In genomic region chr20:63686094-63686491, GRCh38 we compare ENCODE assay signal across 12 cellular contexts. TPM values are rescaled to one million over a fixed set of nuclear protein-coding genes. Genes with fewer than 3 reads are reported as not detected.
A peak's percentile ranks its signal among the peaks of the same experiment; 100 is the strongest.
DNase-seq lines count a peak whose midpoint lies in the region; ATAC-seq and TF ChIP-seq lines count a peak whose summit lies in the region.
"Had no signal": no experiment of that assay in that cellular context is flagged by ENCODE, and none has a peak within 500 bp of the region (broad histone marks: within the 10 kb centered on the region; RNA-seq: fewer than 3 reads in every experiment).

No MANE protein-coding gene starts in this region.

- H3K9me3 Mint-ChIP-seq in activated CD4-positive, alpha-beta memory T cell treated with anti-CD3 and anti-CD28 coated beads for 36 hours = no peaks in the 10 kb centered on the region
- no peaks in the 10 kb centered on the region for H3K9me3 Mint-ChIP-seq in activated CD4-positive, alpha-beta memory T cell treated with anti-CD3 and anti-CD28 coated beads, Interleukin-2, amount 10 ng/mL, durations not matched to agents 7 days and 5 days

- H3K27ac ChIP-seq in coronary artery (peak overlapping the region; percentile 68 to 81), muscle layer of colon (ENCODE audit: low read depth, low read length) (peak overlapping the region; percentile 45), thyroid gland (peak overlapping the region; percentile 59 to 83 (median 78))

- CTCF ChIA-PET in activated CD4-positive, alpha-beta memory T cell treated with anti-CD3 and anti-CD28 coated beads for 36 hours (lab: Charles Lee) = interaction anchor here (0.6 to 1.2 kb wide), 2 partner anchors 22 to 64 kb away, joined by 3 read pairs; partner anchors contain the start of genes ARFRP1 and ZGPAT
- CTCF ChIA-PET in activated CD4-positive, alpha-beta memory T cell treated with anti-CD3 and anti-CD28 coated beads, Interleukin-2, amount 10 ng/mL, durations not matched to agents 7 days and 5 days (lab: Charles Lee) = no interaction called here

- H3K4me1 ChIP-seq in muscle layer of colon (ENCODE audit: insufficient read depth, low read length) (peaks cover 28% of the 10 kb centered on the region), thyroid gland (peaks cover 8 to 56% of the 10 kb centered on the region in 2 donors)

- no peak overlapping the region for H3K9ac ChIP-seq in muscle layer of colon (ENCODE audit: low read length)

- peak overlapping the region; percentile 19 for H3K4me3 ChIP-seq in coronary artery
- no peak overlapping the region for H3K4me3 ChIP-seq in muscle layer of colon (ENCODE audit: low read depth in 1 of 2, low read length in 2 of 2)
- H3K4me3 ChIP-seq in thyroid gland (replicated peaks in 1 of 3) = no peak overlapping the region
- H3K4me3 ChIP-seq: GM12878 had no signal

- H3K36me3 Mint-ChIP-seq in activated CD4-positive, alpha-beta memory T cell treated with anti-CD3 and anti-CD28 coated beads for 36 hours = peaks cover 1% of the 10 kb centered on the region
- H3K36me3 Mint-ChIP-seq in activated CD4-positive, alpha-beta memory T cell treated with anti-CD3 and anti-CD28 coated beads, Interleukin-2, amount 10 ng/mL, durations not matched to agents 7 days and 5 days (ENCODE audit: low read depth) = no peaks in the 10 kb centered on the region

- H3K27me3 ChIP-seq in muscle layer of colon (ENCODE audit: control insufficient read depth in 1 of 2, insufficient read depth in 2 of 2, low read length in 2 of 2) (no peaks in the 10 kb centered on the region), thyroid gland (no peaks in the 10 kb centered on the region)

- no peak for TF ChIP-seq POLR2A in thyroid gland (IDR thresholded peaks at IDR 0.05)

- H3K36me3 ChIP-seq in muscle layer of colon (ENCODE audit: insufficient read depth, low read length) (no peaks in the 10 kb centered on the region), thyroid gland (no peaks in the 10 kb centered on the region)

- H3K9me3 ChIP-seq in muscle layer of colon (ENCODE audit: low read length) (no peaks in the 10 kb centered on the region), thyroid gland (no peaks in the 10 kb centered on the region)

- H3K27me3 Mint-ChIP-seq in activated CD4-positive, alpha-beta memory T cell treated with anti-CD3 and anti-CD28 coated beads for 36 hours = no peaks in the 10 kb centered on the region
- no peaks in the 10 kb centered on the region for H3K27me3 Mint-ChIP-seq in activated CD4-positive, alpha-beta memory T cell treated with anti-CD3 and anti-CD28 coated beads, Interleukin-2, amount 10 ng/mL, durations not matched to agents 7 days and 5 days

- POLR2A ChIA-PET in activated CD4-positive, alpha-beta memory T cell treated with anti-CD3 and anti-CD28 coated beads for 36 hours (lab: Charles Lee) = interaction anchor here (1.9 kb wide), 1 partner anchor 11 kb away, joined by 8 read pairs; the partner anchor contains the start of gene TNFRSF6B
- POLR2A ChIA-PET in activated CD4-positive, alpha-beta memory T cell treated with anti-CD3 and anti-CD28 coated beads, Interleukin-2, amount 10 ng/mL, durations not matched to agents 7 days and 5 days (lab: Charles Lee) = no interaction called here

- WGBS in thyroid gland, 2 donors = 87 to 89% methylated on average over 13 to 24 of the region's 24 CpGs

- no peak for DNase-seq in activated CD4-positive, alpha-beta memory T cell treated with anti-CD3 and anti-CD28 coated beads for 36 hours
- no peak for DNase-seq in activated CD4-positive, alpha-beta memory T cell treated with anti-CD3 and anti-CD28 coated beads, Interleukin-2, amount 10 ng/mL, durations not matched to agents 7 days and 5 days
- DNase-seq in coronary artery (ENCODE audit: low spot score) (no peak), thyroid gland (no peak), DMS79 (lab: John Stamatoyannopoulos, UW) (no peak), NCI-H524 (lab: John Stamatoyannopoulos, UW) (no peak)
- DNase-seq: cerebellar nuclear complex, NCI-H446 treated with DMSO at 0.1 percent for 48 hours, SHP77 treated with DMSO at 0.1 percent for 48 hours had no signal

- intact Hi-C loops in activated CD4-positive, alpha-beta memory T cell treated with anti-CD3 and anti-CD28 coated beads for 36 hours (cut with micrococcal nuclease) = no loop called here
- intact Hi-C loops in thyroid gland (cut with DNase I) = no loop called here

- H3K27ac Mint-ChIP-seq in activated CD4-positive, alpha-beta memory T cell treated with anti-CD3 and anti-CD28 coated beads for 36 hours = peak overlapping the region; percentile 69
- H3K27ac Mint-ChIP-seq in activated CD4-positive, alpha-beta memory T cell treated with anti-CD3 and anti-CD28 coated beads, Interleukin-2, amount 10 ng/mL, durations not matched to agents 7 days and 5 days = no peak overlapping the region

- no peak for TF ChIP-seq CTCF in coronary artery (IDR thresholded peaks at IDR 0.05)
- TF ChIP-seq CTCF in thyroid gland (IDR thresholded peaks at IDR 0.05) = no peak

- peaks cover 15% of the 10 kb centered on the region for H3K4me1 Mint-ChIP-seq in activated CD4-positive, alpha-beta memory T cell treated with anti-CD3 and anti-CD28 coated beads for 36 hours (ENCODE audit: low read depth)
- H3K4me1 Mint-ChIP-seq in activated CD4-positive, alpha-beta memory T cell treated with anti-CD3 and anti-CD28 coated beads, Interleukin-2, amount 10 ng/mL, durations not matched to agents 7 days and 5 days = peaks cover 14% of the 10 kb centered on the region

- H3K4me3 Mint-ChIP-seq in activated CD4-positive, alpha-beta memory T cell treated with anti-CD3 and anti-CD28 coated beads for 36 hours = no peak overlapping the region
- no peak overlapping the region for H3K4me3 Mint-ChIP-seq in activated CD4-positive, alpha-beta memory T cell treated with anti-CD3 and anti-CD28 coated beads, Interleukin-2, amount 10 ng/mL, durations not matched to agents 7 days and 5 days

- no peak for ATAC-seq in HG02981 (IDR thresholded peaks at IDR 0.05; ENCODE audit: unreplicated experiment)
- ATAC-seq: GM12878 had no signal

RNA-seq across cellular contexts. Expression of gene TNFRSF6B, which starts 10.4 kb away (rescaled TPM):
- total RNA-seq in activated CD4-positive, alpha-beta memory T cell treated with anti-CD3 and anti-CD28 coated beads for 36 hours = not detected
- not detected for total RNA-seq in activated CD4-positive, alpha-beta memory T cell treated with anti-CD3 and anti-CD28 coated beads, Interleukin-2, amount 10 ng/mL, durations not matched to agents 7 days and 5 days
- 10 to 100 TPM in 2 of 4 donors, 1 to 10 TPM in 2; 6.7 to 15.5 (median 10.5) TPM for total RNA-seq in thyroid gland

RNA-seq across cellular contexts. Expression of gene ARFRP1, which starts 21.7 kb away (rescaled TPM):
- 10 to 100 TPM; 54.6 to 58.4 TPM for total RNA-seq in activated CD4-positive, alpha-beta memory T cell treated with anti-CD3 and anti-CD28 coated beads for 36 hours
- total RNA-seq in activated CD4-positive, alpha-beta memory T cell treated with anti-CD3 and anti-CD28 coated beads, Interleukin-2, amount 10 ng/mL, durations not matched to agents 7 days and 5 days = 10 to 100 TPM; 52.9 to 53.4 TPM
- total RNA-seq in thyroid gland = 10 to 100 TPM; 43.6 to 52.1 (median 46.7) TPM

RNA-seq across cellular contexts. Expression of gene ZGPAT, which starts 21.7 kb away (rescaled TPM):
- total RNA-seq in activated CD4-positive, alpha-beta memory T cell treated with anti-CD3 and anti-CD28 coated beads for 36 hours = 10 to 100 TPM; 28.7 to 29.9 TPM
- 10 to 100 TPM; 41.6 to 42.8 TPM for total RNA-seq in activated CD4-positive, alpha-beta memory T cell treated with anti-CD3 and anti-CD28 coated beads, Interleukin-2, amount 10 ng/mL, durations not matched to agents 7 days and 5 days
- total RNA-seq in thyroid gland = 10 to 100 TPM; 27.7 to 36.3 (median 30.0) TPM

RNA-seq across cellular contexts. Expression of gene RTEL1, which starts 28.0 kb away (rescaled TPM):
- total RNA-seq in activated CD4-positive, alpha-beta memory T cell treated with anti-CD3 and anti-CD28 coated beads for 36 hours = 10 to 100 TPM; 38.0 to 38.3 TPM
- 10 to 100 TPM; 29.2 to 30.0 TPM for total RNA-seq in activated CD4-positive, alpha-beta memory T cell treated with anti-CD3 and anti-CD28 coated beads, Interleukin-2, amount 10 ng/mL, durations not matched to agents 7 days and 5 days
- 10 to 100 TPM; 14.1 to 87.4 (median 54.2) TPM for total RNA-seq in thyroid gland

RNA-seq across cellular contexts. Expression of gene STMN3, which starts 32.9 kb away (rescaled TPM):
- total RNA-seq in activated CD4-positive, alpha-beta memory T cell treated with anti-CD3 and anti-CD28 coated beads for 36 hours = 10 to 100 TPM; 17.3 to 18.0 TPM
- 10 to 100 TPM; 20.9 to 23.8 TPM for total RNA-seq in activated CD4-positive, alpha-beta memory T cell treated with anti-CD3 and anti-CD28 coated beads, Interleukin-2, amount 10 ng/mL, durations not matched to agents 7 days and 5 days
- 10 to 100 TPM; 53.7 to 84.0 (median 66.1) TPM for total RNA-seq in thyroid gland

Comparison
In these comparisons a context has a peak if more than half of its experiments do, and no peak if none do; other contexts are left out.
1. RNA of gene TNFRSF6B, which starts 10.4 kb away (total RNA-seq): 6.7 to 15.5 TPM in thyroid gland; not detected in activated CD4-positive, alpha-beta memory T cell treated with anti-CD3 and anti-CD28 coated beads for 36 hours and not detected in activated CD4-positive, alpha-beta memory T cell treated with anti-CD3 and anti-CD28 coated beads, Interleukin-2, amount 10 ng/mL, durations not matched to agents 7 days and 5 days; every median in the first group is over 4 times any median in the second.
2. Peak in every context shown above with its lines, with median percentiles within 50 percentile points of each other: H3K27ac ChIP-seq.